8 cellular contexts compared by ENCODE assay signal in genomic region chr1:91883470-91883869, GRCh38. TPM values are rescaled to one million over a fixed set of nuclear protein-coding genes. Genes with fewer than 3 reads are reported as not detected.
DNase-seq lines count a peak whose midpoint lies in the region; ATAC-seq and TF ChIP-seq lines count a peak whose summit lies in the region.

No MANE protein-coding gene starts in this region.

- H3K4me1 Mint-ChIP-seq in CD8-positive, alpha-beta T cell (ENCODE audit: low read depth): peaks cover 35% of the 10 kb centered on the region

- no peaks in the 10 kb centered on the region for H3K36me3 ChIP-seq in CD8-positive, alpha-beta T cell (ENCODE audit: insufficient read depth, low read length)
- no peaks in the 10 kb centered on the region for H3K36me3 ChIP-seq in right lobe of liver

- H3K9me3 ChIP-seq in CD8-positive, alpha-beta T cell (ENCODE audit: low read length): no peaks in the 10 kb centered on the region
- no peaks in the 10 kb centered on the region for H3K9me3 ChIP-seq in right lobe of liver

- H3K36me3 Mint-ChIP-seq in CD8-positive, alpha-beta T cell: peaks cover 7% of the 10 kb centered on the region

- intact Hi-C loops in CD8-positive, alpha-beta T cell (cut with DNase I, micrococcal nuclease): loop anchor here in 1 of 2 experiments (10.0 kb wide), 1 partner anchor 169 kb away; no protein-coding TSS in a partner anchor
- intact Hi-C loops in right lobe of liver (cut with DNase I): no loop called here

- ATAC-seq in CD8-positive, alpha-beta T cell: peak; percentile 20
- no peak for ATAC-seq in right lobe of liver
- no peak for ATAC-seq in HG03039 (IDR thresholded peaks at IDR 0.05; ENCODE audit: unreplicated experiment)

- H3K27me3 Mint-ChIP-seq in CD8-positive, alpha-beta T cell (ENCODE audit: low read depth): no peaks in the 10 kb centered on the region

- no peak overlapping the region for H3K4me3 ChIP-seq in CD8-positive, alpha-beta T cell (ENCODE audit: low read depth, low read length)
- H3K4me3 ChIP-seq in right lobe of liver: peak overlapping the region; percentile 77 to 91 (median 83)

- peak; percentile 56 for TF ChIP-seq RAD21 in Ishikawa (IDR thresholded peaks at IDR 0.05; ENCODE audit: low read depth)

- no peaks in the 10 kb centered on the region for H3K27me3 ChIP-seq in CD8-positive, alpha-beta T cell (ENCODE audit: insufficient read depth, low read length)
- H3K27me3 ChIP-seq in right lobe of liver: no peaks in the 10 kb centered on the region

- TF ChIP-seq POLR2A in right lobe of liver (IDR thresholded peaks at IDR 0.05): no peak

- CTCF ChIA-PET in CD8-positive, alpha-beta T cell (lab: Charles Lee): interaction anchor here (0.6 to 3.5 kb wide), 13 partner anchors 12 to 382 kb away, joined by 3 to 21 read pairs (median 3); no protein-coding TSS in a partner anchor

- TF ChIP-seq CTCF in CD8-positive, alpha-beta T cell (IDR thresholded peaks at IDR 0.05): peak; percentile 60
- peak; percentile 34 to 49 (median 44) for TF ChIP-seq CTCF in right lobe of liver (IDR thresholded peaks at IDR 0.05)

- peak overlapping the region; percentile 94 for H3K4me3 Mint-ChIP-seq in CD8-positive, alpha-beta T cell

- WGBS in right lobe of liver (ENCODE audit: insufficient coverage, low coverage, low lambda C conversion rate, missing lambda C conversion rate): 4% methylated on average over 6 of the region's 6 CpGs

- DNase-seq in CD8-positive, alpha-beta T cell: no peak
- peak; percentile 43 for DNase-seq in amniotic epithelial cell (ENCODE audit: low read depth)
- no peak for DNase-seq in right lobe of liver
- DNase-seq in HPDE6-E6E7 (ENCODE audit: extremely low spot score): no peak
- no peak for DNase-seq in HUDEP-2 (lab: John Stamatoyannopoulos, UW; ENCODE audit: unreplicated experiment in 76 of 76)
- no peak for DNase-seq in activated effector memory CD4-positive, alpha-beta T cell treated with anti-CD3 and anti-CD28 coated beads, Interleukin-2, amount 50 U/mL, for 16 hours

- TF ChIP-seq EP300 in Ishikawa (IDR thresholded peaks at IDR 0.05; ENCODE audit: borderline replicate concordance): no peak

- peak overlapping the region; percentile 80 for H3K27ac Mint-ChIP-seq in CD8-positive, alpha-beta T cell

- no peak overlapping the region for H3K27ac ChIP-seq in CD8-positive, alpha-beta T cell (ENCODE audit: low read depth, low read length)
- H3K27ac ChIP-seq in right lobe of liver: peak overlapping the region in 2 of 3 donors; percentile 54 to 83

- POLR2A ChIA-PET in CD8-positive, alpha-beta T cell (lab: Charles Lee): interaction anchor here (0.7 to 1.1 kb wide), 2 partner anchors 9 to 12 kb away, joined by 3 to 4 read pairs; no protein-coding TSS in a partner anchor

- H3K4me1 ChIP-seq in CD8-positive, alpha-beta T cell (ENCODE audit: insufficient read depth, low read length): peaks cover 13% of the 10 kb centered on the region
- peaks cover 0 to 3% (median 0%) of the 10 kb centered on the region in 4 donors for H3K4me1 ChIP-seq in right lobe of liver

- no peaks in the 10 kb centered on the region for H3K9me3 Mint-ChIP-seq in CD8-positive, alpha-beta T cell

TF ChIP-seq in Ishikawa, 13 proteins besides CTCF, POLR2A, EP300 and RAD21:
- TF ChIP-seq TCF12 (IDR thresholded peaks at IDR 0.05; ENCODE audit: low read depth) (no peak), TEAD4 (IDR thresholded peaks at IDR 0.05) (no peak), NFIC (IDR thresholded peaks at IDR 0.05) (no peak), ZBTB7A (IDR thresholded peaks at IDR 0.05; ENCODE audit: low read depth) (no peak), EGR1 (IDR thresholded peaks at IDR 0.05) (no peak), YY1 (IDR thresholded peaks at IDR 0.05; ENCODE audit: low read depth) (no peak), CEBPB (IDR thresholded peaks at IDR 0.05) (no peak)
- TF ChIP-seq, protein P1, sequence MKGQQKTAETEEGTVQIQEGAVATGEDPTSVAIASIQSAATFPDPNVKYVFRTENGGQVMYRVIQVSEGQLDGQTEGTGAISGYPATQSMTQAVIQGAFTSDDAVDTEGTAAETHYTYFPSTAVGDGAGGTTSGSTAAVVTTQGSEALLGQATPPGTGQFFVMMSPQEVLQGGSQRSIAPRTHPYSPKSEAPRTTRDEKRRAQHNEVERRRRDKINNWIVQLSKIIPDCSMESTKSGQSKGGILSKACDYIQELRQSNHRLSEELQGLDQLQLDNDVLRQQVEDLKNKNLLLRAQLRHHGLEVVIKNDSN (IDR thresholded peaks at IDR 0.05): no peak
- TF ChIP-seq, protein P2, sequence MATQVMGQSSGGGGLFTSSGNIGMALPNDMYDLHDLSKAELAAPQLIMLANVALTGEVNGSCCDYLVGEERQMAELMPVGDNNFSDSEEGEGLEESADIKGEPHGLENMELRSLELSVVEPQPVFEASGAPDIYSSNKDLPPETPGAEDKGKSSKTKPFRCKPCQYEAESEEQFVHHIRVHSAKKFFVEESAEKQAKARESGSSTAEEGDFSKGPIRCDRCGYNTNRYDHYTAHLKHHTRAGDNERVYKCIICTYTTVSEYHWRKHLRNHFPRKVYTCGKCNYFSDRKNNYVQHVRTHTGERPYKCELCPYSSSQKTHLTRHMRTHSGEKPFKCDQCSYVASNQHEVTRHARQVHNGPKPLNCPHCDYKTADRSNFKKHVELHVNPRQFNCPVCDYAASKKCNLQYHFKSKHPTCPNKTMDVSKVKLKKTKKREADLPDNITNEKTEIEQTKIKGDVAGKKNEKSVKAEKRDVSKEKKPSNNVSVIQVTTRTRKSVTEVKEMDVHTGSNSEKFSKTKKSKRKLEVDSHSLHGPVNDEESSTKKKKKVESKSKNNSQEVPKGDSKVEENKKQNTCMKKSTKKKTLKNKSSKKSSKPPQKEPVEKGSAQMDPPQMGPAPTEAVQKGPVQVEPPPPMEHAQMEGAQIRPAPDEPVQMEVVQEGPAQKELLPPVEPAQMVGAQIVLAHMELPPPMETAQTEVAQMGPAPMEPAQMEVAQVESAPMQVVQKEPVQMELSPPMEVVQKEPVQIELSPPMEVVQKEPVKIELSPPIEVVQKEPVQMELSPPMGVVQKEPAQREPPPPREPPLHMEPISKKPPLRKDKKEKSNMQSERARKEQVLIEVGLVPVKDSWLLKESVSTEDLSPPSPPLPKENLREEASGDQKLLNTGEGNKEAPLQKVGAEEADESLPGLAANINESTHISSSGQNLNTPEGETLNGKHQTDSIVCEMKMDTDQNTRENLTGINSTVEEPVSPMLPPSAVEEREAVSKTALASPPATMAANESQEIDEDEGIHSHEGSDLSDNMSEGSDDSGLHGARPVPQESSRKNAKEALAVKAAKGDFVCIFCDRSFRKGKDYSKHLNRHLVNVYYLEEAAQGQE (IDR thresholded peaks at IDR 0.05; ENCODE audit: low read depth): no peak
- TF ChIP-seq, protein P3, sequence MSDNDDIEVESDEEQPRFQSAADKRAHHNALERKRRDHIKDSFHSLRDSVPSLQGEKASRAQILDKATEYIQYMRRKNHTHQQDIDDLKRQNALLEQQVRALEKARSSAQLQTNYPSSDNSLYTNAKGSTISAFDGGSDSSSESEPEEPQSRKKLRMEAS (IDR thresholded peaks at IDR 0.05): no peak

RNA-seq across cellular contexts. Expression of gene TGFBR3, which starts 2.5 kb away (rescaled TPM):
- total RNA-seq in CD8-positive, alpha-beta T cell: 10 to 100 TPM; 36.7 to 37.9 TPM
- total RNA-seq in right lobe of liver: 10 to 100 TPM in 5 of 6 experiments, 1 to 10 TPM in 1; 9.0 to 32.3 (median 18.1) TPM
